In genomic region chr1:39243302-39243701, GRCh38 we compare ENCODE assay signal across 1 cellular context.
TF ChIP-seq lines count a peak whose summit lies in the region.

No MANE protein-coding gene starts in this region.

TF ChIP-seq in K562, 482 proteins besides CTCF, POLR2A, EP300 and RAD21:
- peak; percentile 86 for TF ChIP-seq ZNF121 (CRISPR knock-in tag; conservative IDR thresholded peaks at IDR 0.05)
- no peak for TF ChIP-seq ZNF280A (IDR thresholded peaks at IDR 0.05; ENCODE audit: low read depth, partially characterized antibody)
